In genomic region chr5:151924564-151925395, GRCh38 we compare ENCODE assay signal across 9 cellular contexts. TPM values are rescaled to one million over a fixed set of nuclear protein-coding genes. Genes with fewer than 3 reads are reported as not detected.
DNase-seq lines count a peak whose midpoint lies in the region; ATAC-seq, FAIRE-seq and TF ChIP-seq lines count a peak whose summit lies in the region.
"Had no signal": no experiment of that assay in that cellular context is flagged by ENCODE, and none has a peak within 500 bp of the region (broad histone marks: within the 10 kb centered on the region; RNA-seq: fewer than 3 reads in every experiment).

TSS of gene GLRA1 (minus strand) at chr5:151924851. CDS start at chr5:151924549, 302 bp downstream.

- CTCF ChIA-PET in activated CD8-positive, alpha-beta T cell treated with anti-CD3 and anti-CD28 coated beads for 36 hours (lab: Charles Lee): interaction anchor here (0.7 to 1.1 kb wide), 2 partner anchors 219 to 425 kb away, joined by 3 to 4 read pairs; no protein-coding TSS in a partner anchor
- CTCF ChIA-PET in endothelial cell of umbilical vein (lab: Charles Lee): interaction anchor here (1.0 to 1.6 kb wide), 3 partner anchors 11 to 609 kb away, joined by 3 to 5 read pairs (median 3); no protein-coding TSS in a partner anchor

- peaks cover 30% of the 10 kb centered on the region for H3K27me3 Mint-ChIP-seq in activated CD8-positive, alpha-beta T cell treated with anti-CD3 and anti-CD28 coated beads for 36 hours

- POLR2A ChIA-PET in activated CD8-positive, alpha-beta T cell treated with anti-CD3 and anti-CD28 coated beads for 36 hours (lab: Charles Lee): interaction anchor here (0.7 to 1.3 kb wide), 2 partner anchors 35 to 88 kb away, joined by 3 read pairs; no protein-coding TSS in a partner anchor
- POLR2A ChIA-PET in endothelial cell of umbilical vein (lab: Charles Lee): no interaction called here

- peak; percentile 46 for DNase-seq in DMS53 treated with DMSO at 0.1 percent for 48 hours (lab: John Stamatoyannopoulos, UW; ENCODE audit: unreplicated experiment)
- peak; percentile 34 for DNase-seq in LHCN-M2 (ENCODE audit: low read depth)
- peak; percentile 66 for DNase-seq in activated CD8-positive, alpha-beta T cell treated with anti-CD3 and anti-CD28 coated beads for 36 hours
- peak; percentile 28 for DNase-seq in endothelial cell of umbilical vein (ENCODE audit: low read depth, low spot score)
- DNase-seq in mucosa of gallbladder (ENCODE audit: low spot score): peak; percentile 34
- peak; percentile 22 to 54 for DNase-seq in upper lobe of left lung
- DNase-seq in mesenteric fat pad (ENCODE audit: low spot score): no peak
- DNase-seq in NCI-H1694 treated with DMSO at 0.1 percent for 48 hours (lab: John Stamatoyannopoulos, UW): no peak

- H3K9ac ChIP-seq in endothelial cell of umbilical vein (replicated peaks; ENCODE audit: extremely low read depth, insufficient read depth, low read length): no peak within 1 kb of the TSS

- H3K4me1 Mint-ChIP-seq in activated CD8-positive, alpha-beta T cell treated with anti-CD3 and anti-CD28 coated beads for 36 hours (ENCODE audit: low read depth): no peaks in the 10 kb centered on the region

- FAIRE-seq in endothelial cell of umbilical vein (lab: Jason Lieb, UNC): peak; percentile 49

- no peak within 1 kb of the TSS for H3K4me3 ChIP-seq in endothelial cell of umbilical vein (replicated peaks in 1 of 3; ENCODE audit: insufficient read depth in 1 of 3, low read depth in 1 of 3, low read length in 3 of 3)
- H3K4me3 ChIP-seq in upper lobe of left lung: no peak within 1 kb of the TSS

- no peak within 1 kb of the TSS for H3K27ac Mint-ChIP-seq in activated CD8-positive, alpha-beta T cell treated with anti-CD3 and anti-CD28 coated beads for 36 hours

- TF ChIP-seq POLR2A in endothelial cell of umbilical vein (IDR thresholded peaks at IDR 0.05; ENCODE audit: low read depth, low read length) (no peak), upper lobe of left lung (IDR thresholded peaks at IDR 0.05) (no peak)

- no peak within 1 kb of the TSS for H3K4me2 ChIP-seq in endothelial cell of umbilical vein (ENCODE audit: insufficient read depth, low read length)

- no peak for TF ChIP-seq CTCF in activated CD8-positive, alpha-beta T cell treated with anti-CD3 and anti-CD28 coated beads for 36 hours (IDR thresholded peaks at IDR 0.05)
- TF ChIP-seq CTCF in endothelial cell of umbilical vein (IDR thresholded peaks at IDR 0.05; ENCODE audit: extremely low read depth in 1 of 2, insufficient read depth in 1 of 2, low read depth in 1 of 2, low read length in 2 of 2) (no peak), upper lobe of left lung (IDR thresholded peaks at IDR 0.05) (no peak)

- no peak within 1 kb of the TSS for H3K4me3 Mint-ChIP-seq in activated CD8-positive, alpha-beta T cell treated with anti-CD3 and anti-CD28 coated beads for 36 hours

- H3K36me3 ChIP-seq in endothelial cell of umbilical vein (ENCODE audit: control insufficient read depth in 2 of 2, extremely low read depth in 1 of 2, insufficient read depth in 2 of 2, low read length in 2 of 2): no peaks in the 10 kb centered on the region
- no peaks in the 10 kb centered on the region for H3K36me3 ChIP-seq in upper lobe of left lung

- H3K9me3 Mint-ChIP-seq in activated CD8-positive, alpha-beta T cell treated with anti-CD3 and anti-CD28 coated beads for 36 hours: no peaks in the 10 kb centered on the region

- H3K27me3 ChIP-seq in endothelial cell of umbilical vein (ENCODE audit: control insufficient read depth in 2 of 2, insufficient read depth in 2 of 2, low read length in 2 of 2) (no peaks in the 10 kb centered on the region), upper lobe of left lung (no peaks in the 10 kb centered on the region)

- BruUV-seq in endothelial cell of umbilical vein (replicated peaks; lab: Mats Ljungman, UMichigan): no TSS peak

- no peak within 1 kb of the TSS for H2AFZ ChIP-seq in endothelial cell of umbilical vein (ENCODE audit: low read depth, low read length)

- intact Hi-C loops in activated CD8-positive, alpha-beta T cell treated with anti-CD3 and anti-CD28 coated beads for 36 hours (cut with micrococcal nuclease): no loop called here
- intact Hi-C loops in endothelial cell of umbilical vein (cut with micrococcal nuclease): no loop called here

- TF ChIP-seq EP300 in upper lobe of left lung (IDR thresholded peaks at IDR 0.05): no peak

- H3K9me3 ChIP-seq in endothelial cell of umbilical vein (replicated peaks; ENCODE audit: control insufficient read depth, insufficient read depth, low read length) (no peaks in the 10 kb centered on the region), upper lobe of left lung (no peaks in the 10 kb centered on the region)

- H3K36me3 Mint-ChIP-seq in activated CD8-positive, alpha-beta T cell treated with anti-CD3 and anti-CD28 coated beads for 36 hours (ENCODE audit: low read depth): no peaks in the 10 kb centered on the region

- no peaks in the 10 kb centered on the region for H4K20me1 ChIP-seq in endothelial cell of umbilical vein (replicated peaks; ENCODE audit: control insufficient read depth, extremely low read depth, insufficient read depth, low read length)

- WGBS in upper lobe of left lung, 2 donors: 11 to 12% methylated on average over 34 to 48 of the region's 48 CpGs

- no peaks in the 10 kb centered on the region for H3K9me1 ChIP-seq in endothelial cell of umbilical vein (replicated peaks; ENCODE audit: control insufficient read depth, extremely low read depth, insufficient read depth, low read length)

- H3K4me1 ChIP-seq in endothelial cell of umbilical vein (ENCODE audit: control insufficient read depth, extremely low read depth, insufficient read depth, low read length) (no peaks in the 10 kb centered on the region), upper lobe of left lung (no peaks in the 10 kb centered on the region)

- peak; percentile 71 for ATAC-seq in activated CD8-positive, alpha-beta T cell treated with anti-CD3 and anti-CD28 coated beads for 36 hours
- peak in 1 of 2 donors; percentile 65 for ATAC-seq in upper lobe of left lung (ENCODE audit: low FRiP score in 2 of 2)

- H3K79me2 ChIP-seq in endothelial cell of umbilical vein (ENCODE audit: control insufficient read depth, insufficient read depth, low read length): no peaks in the 10 kb centered on the region

- dilution Hi-C loops in endothelial cell of umbilical vein (cut with MboI; ENCODE audit: extremely low pct_ligation_motif_present, low sequenced_read_pairs): no loop called here

- H3K27ac ChIP-seq in endothelial cell of umbilical vein (ENCODE audit: insufficient read depth, low read depth, low read length) (no peak within 1 kb of the TSS), upper lobe of left lung (no peak within 1 kb of the TSS)

TF ChIP-seq in endothelial cell of umbilical vein, 7 proteins besides CTCF, POLR2A, EP300 and RAD21:
- TF ChIP-seq JUN (IDR thresholded peaks at IDR 0.05; ENCODE audit: borderline replicate concordance, insufficient read depth, insufficient read length, low read depth) (no peak), EZH2 (IDR thresholded peaks at IDR 0.05; ENCODE audit: borderline replicate concordance, low read depth, low read length, severe bottlenecking) (no peak), GATA2 (IDR thresholded peaks at IDR 0.05; ENCODE audit: insufficient read depth, insufficient read length, low read depth, low read length) (no peak), FOS (IDR thresholded peaks at IDR 0.05; ENCODE audit: borderline replicate concordance, insufficient read depth, low read length) (no peak), MAX (IDR thresholded peaks at IDR 0.05; ENCODE audit: insufficient read depth, insufficient read length) (no peak), POLR2AphosphoS5 (IDR thresholded peaks at IDR 0.05; ENCODE audit: insufficient read depth, low read depth, low read length) (no peak), MYC (IDR thresholded peaks at IDR 0.05; ENCODE audit: low read depth, low read length) (no peak)

RNA-seq across cellular contexts. Expression of gene GLRA1, which starts in this region (rescaled TPM):
- total RNA-seq in LHCN-M2 (2014; rRNA removed): not detected in 2 replicates
- not detected for polyA plus RNA-seq in LHCN-M2 (2012)
- not detected for total RNA-seq in activated CD8-positive, alpha-beta T cell treated with anti-CD3 and anti-CD28 coated beads for 36 hours
- total RNA-seq in endothelial cell of umbilical vein: not detected in 2 replicates
- not detected in 2 replicates for polyA plus RNA-seq in endothelial cell of umbilical vein
- polyA plus RNA-seq in endothelial cell of umbilical vein (2011; cell fraction: cytosol; rRNA removed): not detected in 2 replicates
- polyA plus RNA-seq in endothelial cell of umbilical vein (2011; cell fraction: nucleus; rRNA removed): not detected in 2 replicates
- polyA plus RNA-seq in endothelial cell of umbilical vein (2012): not detected in 2 replicates
- not detected in 2 replicates for polyA minus RNA-seq in endothelial cell of umbilical vein
- polyA minus RNA-seq in endothelial cell of umbilical vein (2011; cell fraction: cytosol; rRNA and poly(A)+ RNA removed): not detected
- polyA minus RNA-seq in endothelial cell of umbilical vein (2011; cell fraction: nucleus; rRNA and poly(A)+ RNA removed): not detected in 2 replicates
- total RNA-seq in mucosa of gallbladder: not detected
- not detected for total RNA-seq in upper lobe of left lung
- not detected for total RNA-seq in mesenteric fat pad
- polyA plus RNA-seq: esophagus had no signal

Comparison
In these comparisons a context has a peak if more than half of its experiments do, and no peak if none do; other contexts are left out.
1. Peak in DNase-seq in LHCN-M2; RNA of the gene not detected or under 1 TPM.
2. Peak in DNase-seq and ATAC-seq in activated CD8-positive, alpha-beta T cell treated with anti-CD3 and anti-CD28 coated beads for 36 hours; RNA of the gene not detected or under 1 TPM.
3. Peak in DNase-seq in endothelial cell of umbilical vein; RNA of the gene not detected or under 1 TPM.
4. Peak in DNase-seq in mucosa of gallbladder; RNA of the gene not detected or under 1 TPM.
5. Peak in DNase-seq in upper lobe of left lung; RNA of the gene not detected or under 1 TPM.